26 cellular contexts compared by ENCODE assay signal in the genomic region with DNA sequence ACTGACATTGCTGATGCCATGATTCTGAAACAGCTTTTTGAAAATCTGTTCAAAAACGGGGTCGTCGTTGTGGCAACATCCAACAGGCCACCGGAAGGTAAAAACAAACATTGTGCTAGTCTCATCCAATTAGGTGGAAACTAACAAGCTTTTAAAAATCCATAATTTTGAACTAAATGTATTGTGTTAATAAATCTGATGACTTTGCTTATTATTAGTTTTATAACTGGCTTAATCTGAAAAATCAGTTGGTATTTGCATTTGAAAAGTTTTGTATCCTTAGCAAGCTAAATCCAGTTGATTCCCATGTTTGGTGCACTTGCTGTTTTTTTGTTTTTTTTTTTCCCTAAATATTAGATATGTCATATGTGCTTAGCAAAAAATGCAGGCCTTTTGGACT.
"Had no signal": no experiment of that assay in that cellular context is flagged by ENCODE, and none has a peak within 500 bp of the region (broad histone marks: within the 10 kb centered on the region; RNA-seq: fewer than 3 reads in every experiment).

No MANE protein-coding gene starts in this region.

- H3K4me3 ChIP-seq: adrenal gland, body of pancreas, esophagus muscularis mucosa, gastroesophageal sphincter, heart right ventricle had no signal

- DNase-seq: activated CD4-positive, alpha-beta memory T cell treated with anti-CD3 and anti-CD28 coated beads, Interleukin-2, amount 10 ng/mL, durations not matched to agents 7 days and 5 days; activated CD4-positive, alpha-beta T cell treated with anti-CD3 and anti-CD28 coated beads for 1 hour; activated CD4-positive, alpha-beta T cell treated with anti-CD3 and anti-CD28 coated beads for 4 hours; activated CD4-positive, alpha-beta T cell treated with anti-CD3 and anti-CD28 coated beads, Interleukin-2, amount 10 ng/mL, durations not matched to agents 7 days and 5 days; activated CD4-positive, alpha-beta T cell treated with anti-CD3 and anti-CD28 coated beads, Interleukin-2, amount 50 U/mL, for 4 hours; activated CD4-positive, CD25-positive, alpha-beta regulatory T cell; activated CD8-positive, alpha-beta memory T cell treated with anti-CD3 and anti-CD28 coated beads, Interleukin-2, amount 50 U/mL, for 48 hours; activated effector memory CD4-positive, alpha-beta T cell treated with anti-CD3 and anti-CD28 coated beads, Interleukin-2, amount 50 U/mL, for 16 hours; activated naive CD4-positive, alpha-beta T cell treated with anti-CD3 and anti-CD28 coated beads for 36 hours; activated naive CD8-positive, alpha-beta T cell treated with anti-CD3 and anti-CD28 coated beads for 36 hours; activated naive CD8-positive, alpha-beta T cell treated with anti-CD3 and anti-CD28 coated beads, Interleukin-2, amount 50 U/mL, for 24 hours; activated T-cell treated with anti-CD3 and anti-CD28 coated beads, Interleukin-2, amount 50 U/mL, for 4 hours; adrenal gland; amygdala; aorta; body of pancreas; cortex of kidney; dermis blood vessel endothelial cell; effector CD4-positive, alpha-beta T cell; effector memory CD8-positive, alpha-beta T cell; heart right ventricle; T-helper 2 cell had no signal

- H3K27ac ChIP-seq: adrenal gland, body of pancreas, esophagus muscularis mucosa, foreskin keratinocyte, gastroesophageal sphincter, heart right ventricle had no signal

- H3K36me3 ChIP-seq: adrenal gland, esophagus muscularis mucosa, gastroesophageal sphincter, heart right ventricle had no signal

- ATAC-seq: activated naive CD8-positive, alpha-beta T cell treated with anti-CD3 and anti-CD28 coated beads, Interleukin-2, amount 50 U/mL, for 24 hours; activated T-cell treated with anti-CD3 and anti-CD28 coated beads, Interleukin-2, amount 50 U/mL, for 4 hours; body of pancreas; effector memory CD8-positive, alpha-beta T cell; foreskin keratinocyte; gastroesophageal sphincter; heart right ventricle had no signal

- FAIRE-seq: colon had no signal

- H3K4me1 ChIP-seq: body of pancreas, esophagus muscularis mucosa, gastroesophageal sphincter had no signal

- H3K27me3 ChIP-seq: adrenal gland, body of pancreas, esophagus muscularis mucosa, foreskin keratinocyte, gastroesophageal sphincter, heart right ventricle had no signal

- H3K9me3 ChIP-seq: adrenal gland, body of pancreas, esophagus muscularis mucosa, gastroesophageal sphincter, heart right ventricle had no signal
